ENCODE assay signal across 16 cellular contexts in the genomic region with DNA sequence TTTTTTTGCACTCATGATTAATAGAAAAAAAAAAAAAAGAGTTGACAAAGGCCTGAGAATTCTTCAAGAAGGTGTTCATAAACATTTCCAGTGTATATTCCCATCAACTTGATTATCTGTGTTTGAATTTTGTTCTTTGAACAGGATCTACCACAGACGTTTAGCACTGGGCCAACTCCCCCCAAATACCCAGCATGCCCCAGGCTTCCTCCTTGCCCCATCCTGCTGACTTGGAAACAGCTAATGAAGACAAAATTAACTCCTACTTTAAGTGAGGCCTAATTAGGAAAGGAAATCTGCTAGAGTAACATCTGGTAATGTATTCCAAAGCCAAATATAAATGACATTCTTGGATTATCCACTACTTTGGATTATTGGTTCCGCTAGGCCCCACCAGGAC. TPM values are rescaled to one million over a fixed set of nuclear protein-coding genes. Genes with fewer than 3 reads are reported as not detected.
A peak's percentile ranks its signal among the peaks of the same experiment; 100 is the strongest.
DNase-seq lines count a peak whose midpoint lies in the region; ATAC-seq, FAIRE-seq and TF ChIP-seq lines count a peak whose summit lies in the region.
"Had no signal": no experiment of that assay in that cellular context is flagged by ENCODE, and none has a peak within 500 bp of the region (broad histone marks: within the 10 kb centered on the region; RNA-seq: fewer than 3 reads in every experiment).

No MANE protein-coding gene starts in this region.

- DNase-seq in heart right ventricle (no peak), left cardiac atrium (no peak), NCI-H82 treated with DMSO at 0.1 percent for 48 hours (lab: John Stamatoyannopoulos, UW; ENCODE audit: unreplicated experiment) (peak; percentile 24), right atrium auricular region (ENCODE audit: low spot score) (no peak), frontal cortex (ENCODE audit: low spot score in 2 of 2) (no peak), G401 (ENCODE audit: low spot score) (no peak), hypothalamus (lab: John Stamatoyannopoulos, UW) (no peak)
- no peak for DNase-seq in activated CD8-positive, alpha-beta memory T cell treated with anti-CD3 and anti-CD28 coated beads for 24 hours
- DNase-seq: ACHN; CD4-positive, CD25-positive, alpha-beta regulatory T cell; DMS79; GOT3; H9 had no signal

- ATAC-seq in heart right ventricle, result peak in 5 of 8 donors; percentile 36 to 60 (median 47)
- no peak for ATAC-seq in left cardiac atrium

- H3K27me3 ChIP-seq in heart right ventricle (no peaks in the 10 kb centered on the region), right atrium auricular region (no peaks in the 10 kb centered on the region)
- H3K27me3 ChIP-seq: BLaER1 treated with 17β-estradiol and CSF1 and Interleukin-3, amounts not matched to agents 10 nM and 100 nM had no signal

- TF ChIP-seq CTCF in heart right ventricle (IDR thresholded peaks at IDR 0.05) (no peak), right atrium auricular region (IDR thresholded peaks at IDR 0.05) (no peak)

- 37% methylated on average over 2 of the region's 2 CpGs for WGBS in heart right ventricle, 2 donors

- no peak for FAIRE-seq in frontal cortex (lab: Jason Lieb, UNC)
- FAIRE-seq: G401.6, GM12892 had no signal

- intact Hi-C loops in heart right ventricle (cut with DNase I), result no loop called here
- intact Hi-C loops in left cardiac atrium (cut with DNase I), result no loop called here

- H3K9me3 ChIP-seq in heart right ventricle, result no peaks in the 10 kb centered on the region
- H3K9me3 ChIP-seq in right atrium auricular region, result no peaks in the 10 kb centered on the region

- H3K36me3 ChIP-seq in heart right ventricle (no peaks in the 10 kb centered on the region), right atrium auricular region (no peaks in the 10 kb centered on the region)
- H3K36me3 ChIP-seq: BLaER1 treated with 17β-estradiol and CSF1 and Interleukin-3, amounts not matched to agents 10 nM and 100 nM had no signal

- in situ Hi-C loops in G401 (cut with HindIII; ENCODE audit: low sequenced_read_pairs), result no loop called here

- H3K27ac ChIP-seq in heart right ventricle (peak overlapping the region in 4 of 10 donors; percentile 5 to 52 (median 29)), right atrium auricular region (peak overlapping the region; percentile 5 to 57)
- H3K27ac ChIP-seq: BLaER1 treated with 17β-estradiol and CSF1 and Interleukin-3, amounts not matched to agents 10 nM and 100 nM had no signal

- H3K4me1 ChIP-seq in heart right ventricle (peaks cover 0 to 58% (median 6%) of the 10 kb centered on the region in 9 donors), right atrium auricular region (peaks cover 0 to 7% of the 10 kb centered on the region in 2 donors)

- H3K4me3 ChIP-seq in heart right ventricle (no peak overlapping the region), right atrium auricular region (no peak overlapping the region)
- H3K4me3 ChIP-seq: BLaER1 treated with 17β-estradiol and CSF1 and Interleukin-3, amounts not matched to agents 10 nM and 100 nM had no signal

RNA-seq across cellular contexts. Expression of gene PPARGC1A, which starts 52.5 kb away (rescaled TPM):
- 100 to 1,000 TPM in 7 of 10 donors, 10 to 100 TPM in 3; 66.3 to 200 (median 106) TPM for total RNA-seq in heart right ventricle
- polyA plus RNA-seq in heart right ventricle, result 10 to 100 TPM; 11.8 to 27.7 TPM
- 100 to 1,000 TPM in 1 of 2 donors, 10 to 100 TPM in 1; 75.4 to 180 TPM for total RNA-seq in left cardiac atrium
- total RNA-seq in right atrium auricular region, result 10 to 100 TPM; 41.6 to 72.3 TPM
- 4.5 TPM for total RNA-seq in frontal cortex
- not detected in 2 replicates for total RNA-seq in G401 (2014; rRNA removed; shearing (Covaris generic))
- total RNA-seq: CD4-positive, CD25-positive, alpha-beta regulatory T cell had no signal
- polyA plus RNA-seq: CD4-positive, CD25-positive, alpha-beta regulatory T cell had no signal

Comparison
In these comparisons a context has a peak if more than half of its experiments do, and no peak if none do; other contexts are left out.
1. ATAC-seq: peak in heart right ventricle (5 of 8); none in left cardiac atrium (0 of 2).